Comparison of ENCODE assay signal across 27 cellular contexts in genomic region chr1:204853446-204853845, GRCh38.
"Had no signal": no experiment of that assay in that cellular context is flagged by ENCODE, and none has a peak within 500 bp of the region (broad histone marks: within the 10 kb centered on the region; RNA-seq: fewer than 3 reads in every experiment).

No MANE protein-coding gene starts in this region.

- H3K4me1 ChIP-seq: foreskin keratinocyte, prostate gland, spleen, vagina had no signal

- H3K27ac Mint-ChIP-seq: activated CD4-positive, alpha-beta T cell treated with anti-CD3 and anti-CD28 coated beads for 36 hours; activated naive CD4-positive, alpha-beta T cell treated with anti-CD3 and anti-CD28 coated beads, Interleukin-2, amount 50 U/mL, for 72 hours; activated T-cell treated with anti-CD3 and anti-CD28 coated beads, Interleukin-2, amount 50 U/mL, for 24 hours; activated T-helper 17 cell treated with anti-CD3 and anti-CD28 coated beads, Interleukin-2, amount 50 U/mL, for 72 hours; dendritic cell treated with granulocyte-macrophage colony-stimulating factor and Interleukin-4, amounts not matched to agents 40 ng/mL and 50 ng/mL, for 4 days; natural killer cell treated with Interleukin-12 subunit alpha and Interleukin-12 subunit beta and Interleukin-15 and Interleukin-18, amount 100 ng/mL, for 72 hours; type B pancreatic cell; WTC11 had no signal

- H3K4me3 ChIP-seq: hepatocyte, left ventricle myocardium inferior, ovary, prostate gland, spleen, thoracic aorta, vagina had no signal

- H3K9me3 Mint-ChIP-seq: activated naive CD4-positive, alpha-beta T cell treated with anti-CD3 and anti-CD28 coated beads, Interleukin-2, amount 50 U/mL, for 72 hours; activated T-cell treated with anti-CD3 and anti-CD28 coated beads, Interleukin-2, amount 50 U/mL, for 24 hours; activated T-helper 17 cell treated with anti-CD3 and anti-CD28 coated beads, Interleukin-2, amount 50 U/mL, for 72 hours; dendritic cell treated with granulocyte-macrophage colony-stimulating factor and Interleukin-4, amounts not matched to agents 40 ng/mL and 50 ng/mL, for 4 days; natural killer cell treated with Interleukin-12 subunit alpha and Interleukin-12 subunit beta and Interleukin-15 and Interleukin-18, amount 100 ng/mL, for 72 hours; type B pancreatic cell; WTC11 had no signal

- H3K27me3 ChIP-seq: hepatocyte, ovary, vagina had no signal

- H3K9me3 ChIP-seq: left ventricle myocardium inferior, neutrophil, ovary, prostate gland, spleen, thoracic aorta, vagina had no signal

- H3K27me3 Mint-ChIP-seq: brain had no signal

- ATAC-seq: activated CD4-positive, alpha-beta T cell treated with anti-CD3 and anti-CD28 coated beads for 36 hours; activated naive CD4-positive, alpha-beta T cell treated with anti-CD3 and anti-CD28 coated beads, Interleukin-2, amount 50 U/mL, for 72 hours; activated T-helper 17 cell treated with anti-CD3 and anti-CD28 coated beads, Interleukin-2, amount 50 U/mL, for 72 hours; foreskin keratinocyte; natural killer cell treated with Interleukin-12 subunit alpha and Interleukin-12 subunit beta and Interleukin-15 and Interleukin-18, amount 100 ng/mL, for 72 hours; WTC11 had no signal

- H3K36me3 Mint-ChIP-seq: activated naive CD4-positive, alpha-beta T cell treated with anti-CD3 and anti-CD28 coated beads, Interleukin-2, amount 50 U/mL, for 72 hours; natural killer cell treated with Interleukin-12 subunit alpha and Interleukin-12 subunit beta and Interleukin-15 and Interleukin-18, amount 100 ng/mL, for 72 hours; type B pancreatic cell; WTC11 had no signal

- H3K4me3 Mint-ChIP-seq: activated CD4-positive, alpha-beta T cell treated with anti-CD3 and anti-CD28 coated beads for 36 hours; activated T-cell treated with anti-CD3 and anti-CD28 coated beads, Interleukin-2, amount 50 U/mL, for 24 hours; activated T-helper 17 cell treated with anti-CD3 and anti-CD28 coated beads, Interleukin-2, amount 50 U/mL, for 72 hours; brain; dendritic cell treated with granulocyte-macrophage colony-stimulating factor and Interleukin-4, amounts not matched to agents 40 ng/mL and 50 ng/mL, for 4 days; natural killer cell treated with Interleukin-12 subunit alpha and Interleukin-12 subunit beta and Interleukin-15 and Interleukin-18, amount 100 ng/mL, for 72 hours; type B pancreatic cell; WTC11 had no signal

- H3K27ac ChIP-seq: foreskin keratinocyte, hepatocyte, left ventricle myocardium inferior, neutrophil, ovary, prostate gland, spleen, thoracic aorta, vagina had no signal

- DNase-seq: activated CD4-positive, alpha-beta T cell treated with anti-CD3 and anti-CD28 coated beads for 36 hours; activated CD4-positive, alpha-beta T cell treated with anti-CD3 and anti-CD28 coated beads, Interleukin-2, amount 50 U/mL, for 4 hours; activated CD8-positive, alpha-beta memory T cell treated with anti-CD3 and anti-CD28 coated beads for 24 hours; activated CD8-positive, alpha-beta memory T cell treated with anti-CD3 and anti-CD28 coated beads, Interleukin-2, amount 50 U/mL, for 4 hours; activated T-cell treated with anti-CD3 and anti-CD28 coated beads, Interleukin-2, amount 50 U/mL, for 24 hours; aorta; caudate nucleus; effector CD8-positive, alpha-beta T cell; foreskin keratinocyte; left ventricle myocardium inferior; midbrain; ovary; spleen; stimulated activated CD4-positive, alpha-beta T cell treated with anti-CD3 and anti-CD28 coated beads, Interleukin-4, amount 100 ng/mL, for 1 hour; stimulated activated naive CD4-positive, alpha-beta T cell had no signal

- H3K4me1 Mint-ChIP-seq: activated CD4-positive, alpha-beta T cell treated with anti-CD3 and anti-CD28 coated beads for 36 hours; activated T-helper 17 cell treated with anti-CD3 and anti-CD28 coated beads, Interleukin-2, amount 50 U/mL, for 72 hours had no signal

- H3K36me3 ChIP-seq: left ventricle myocardium inferior, neutrophil, ovary, prostate gland, spleen, thoracic aorta, vagina had no signal
